ENCODE assay signal across 11 cellular contexts in the genomic region with DNA sequence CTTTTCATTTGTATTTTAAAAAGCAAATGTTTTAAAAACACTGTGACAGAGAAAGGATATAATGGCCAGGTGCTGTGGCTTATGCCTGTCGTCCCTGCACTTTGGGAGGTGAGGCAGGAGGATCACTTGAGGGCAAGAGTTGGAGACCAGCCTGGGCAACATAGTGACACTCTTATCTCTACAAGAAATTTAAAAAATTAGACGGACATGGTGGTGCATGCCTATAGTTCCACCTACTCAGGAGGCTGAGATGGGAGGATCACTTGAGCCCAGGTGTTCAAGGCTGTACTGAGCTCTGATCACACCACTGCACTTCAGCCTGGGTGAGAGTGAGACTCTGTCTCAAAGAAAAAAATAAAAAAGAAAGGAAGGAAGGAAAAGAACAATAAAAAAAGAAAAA. TPM values are rescaled to one million over a fixed set of nuclear protein-coding genes. Genes with fewer than 3 reads are reported as not detected.
"Had no signal": no experiment of that assay in that cellular context is flagged by ENCODE, and none has a peak within 500 bp of the region (broad histone marks: within the 10 kb centered on the region; RNA-seq: fewer than 3 reads in every experiment).

No MANE protein-coding gene starts in this region.

- H3K4me2 ChIP-seq: GM23338 had no signal

- H3K9me3 ChIP-seq: HAP-1 had no signal

- H3K9me3 Mint-ChIP-seq: GM23338, HFFc6 had no signal

- H3K4me3 Mint-ChIP-seq: GM23338, H9, HFFc6 had no signal

- H3K36me3 ChIP-seq: HAP-1 had no signal

- ATAC-seq: GM23338, HCT116 had no signal

- H3K27ac ChIP-seq: GM23248 had no signal

- DNase-seq: GM23248, GOT3, H7, H9, HCEC 1CT, HFFc6 had no signal

- H3K4me3 ChIP-seq: GM23248, GM23338, HAP-1 had no signal

- H3K9ac ChIP-seq: GM23248 had no signal

- H2AFZ ChIP-seq: GM23248, GM23338 had no signal

- H3K27ac Mint-ChIP-seq: GM23338, H9, HFFc6 had no signal

RNA-seq across cellular contexts. Expression of gene RFX4, which starts 7.8 kb away (rescaled TPM):
- total RNA-seq: GM23248, GM23338, H1, H4, HFFc6 had no signal
- polyA plus RNA-seq: GM23248 had no signal
